ENCODE assay signal across 8 cellular contexts in genomic region chr5:13987843-13988464, GRCh38. TPM values are rescaled to one million over a fixed set of nuclear protein-coding genes. Genes with fewer than 3 reads are reported as not detected.
A peak's percentile ranks its signal among the peaks of the same experiment; 100 is the strongest.
DNase-seq lines count a peak whose midpoint lies in the region; ATAC-seq and TF ChIP-seq lines count a peak whose summit lies in the region.

No MANE protein-coding gene starts in this region.

- no peak overlapping the region for H3K4me3 ChIP-seq in astrocyte of the cerebellum (ENCODE audit: low read depth, low read length)

- H3K4me3 Mint-ChIP-seq in CD14-positive monocyte, result peak overlapping the region in 1 of 2 donors; percentile 11
- H3K4me3 Mint-ChIP-seq in immature natural killer cell, result no peak overlapping the region
- H3K4me3 Mint-ChIP-seq in stimulated activated naive B cell treated with anti-CD40 and anti-IgM and Interleukin-4, amounts not matched to agents 10 μg/mL and 1 μg/mL and 100 μg/mL, for 72 hours, result no peak overlapping the region

- H3K9me3 Mint-ChIP-seq in CD14-positive monocyte, result peaks cover 0 to 1% (median 0%) of the 10 kb centered on the region in 7 donors
- no peaks in the 10 kb centered on the region for H3K9me3 Mint-ChIP-seq in immature natural killer cell
- H3K9me3 Mint-ChIP-seq in stimulated activated naive B cell treated with anti-CD40 and anti-IgM and Interleukin-4, amounts not matched to agents 10 μg/mL and 1 μg/mL and 100 μg/mL, for 72 hours, result no peaks in the 10 kb centered on the region

- DNase-seq in CD14-positive monocyte (ENCODE audit: low spot score) (no peak), NCI-H526 treated with DMSO at 0.1 percent for 48 hours (lab: John Stamatoyannopoulos, UW) (peak; percentile 36), astrocyte of the cerebellum (ENCODE audit: low read depth) (peak; percentile 56), immature natural killer cell (peak; percentile 3 to 22 (median 5))
- DNase-seq in stimulated activated naive B cell treated with anti-CD40 and anti-IgM and Interleukin-4, amounts not matched to agents 10 μg/mL and 1 μg/mL and 100 μg/mL, for 72 hours, result no peak

- H3K27ac Mint-ChIP-seq in CD14-positive monocyte (no peak overlapping the region), immature natural killer cell (no peak overlapping the region)
- no peak overlapping the region for H3K27ac Mint-ChIP-seq in stimulated activated naive B cell treated with anti-CD40 and anti-IgM and Interleukin-4, amounts not matched to agents 10 μg/mL and 1 μg/mL and 100 μg/mL, for 72 hours

- TF ChIP-seq CTCF in CD14-positive monocyte (IDR thresholded peaks at IDR 0.05), result peak; percentile 87
- TF ChIP-seq CTCF in astrocyte of the cerebellum (IDR thresholded peaks at IDR 0.05; ENCODE audit: low read depth, low read length, missing control alignments), result peak; percentile 77

- in situ Hi-C loops in astrocyte of the cerebellum (cut with HindIII; ENCODE audit: low sequenced_read_pairs), result loop anchor here (25.0 kb wide), 3 partner anchors 124 to 649 kb away; no protein-coding TSS in a partner anchor

- H3K4me1 Mint-ChIP-seq in CD14-positive monocyte (peaks cover 1% of the 10 kb centered on the region), immature natural killer cell (no peaks in the 10 kb centered on the region)
- peaks cover 0 to 4% of the 10 kb centered on the region in 2 donors for H3K4me1 Mint-ChIP-seq in stimulated activated naive B cell treated with anti-CD40 and anti-IgM and Interleukin-4, amounts not matched to agents 10 μg/mL and 1 μg/mL and 100 μg/mL, for 72 hours

- H3K27me3 Mint-ChIP-seq in CD14-positive monocyte (ENCODE audit: low read depth in 3 of 3), result peaks cover 2 to 14% (median 2%) of the 10 kb centered on the region in 3 donors
- H3K27me3 Mint-ChIP-seq in immature natural killer cell (ENCODE audit: low read depth in 3 of 3), result peaks cover 2 to 9% (median 4%) of the 10 kb centered on the region in 3 donors
- peaks cover 4 to 38% of the 10 kb centered on the region in 2 donors for H3K27me3 Mint-ChIP-seq in stimulated activated naive B cell treated with anti-CD40 and anti-IgM and Interleukin-4, amounts not matched to agents 10 μg/mL and 1 μg/mL and 100 μg/mL, for 72 hours

- H3K36me3 Mint-ChIP-seq in CD14-positive monocyte, result no peaks in the 10 kb centered on the region
- no peaks in the 10 kb centered on the region for H3K36me3 Mint-ChIP-seq in immature natural killer cell
- no peaks in the 10 kb centered on the region for H3K36me3 Mint-ChIP-seq in stimulated activated naive B cell treated with anti-CD40 and anti-IgM and Interleukin-4, amounts not matched to agents 10 μg/mL and 1 μg/mL and 100 μg/mL, for 72 hours

- ATAC-seq in GM18511 (IDR thresholded peaks at IDR 0.05; ENCODE audit: unreplicated experiment), result peak; percentile 84
- ATAC-seq in HG03520 (IDR thresholded peaks at IDR 0.05; ENCODE audit: unreplicated experiment), result peak; percentile 62
- ATAC-seq in stimulated activated naive B cell treated with anti-CD40 and anti-IgM and Interleukin-4, amounts not matched to agents 10 μg/mL and 1 μg/mL and 100 μg/mL, for 72 hours (replicated peaks), result peak; percentile 56 to 57
- no peak for ATAC-seq in HG02798 (IDR thresholded peaks at IDR 0.05; ENCODE audit: poor library complexity, unreplicated experiment)

- intact Hi-C loops in CD14-positive monocyte (cut with micrococcal nuclease), result loop anchor here (5.0 to 10.0 kb wide), 2 partner anchors 284 to 657 kb away; no protein-coding TSS in a partner anchor

RNA-seq across cellular contexts. Expression of gene DNAH5, which starts 43.5 kb away (rescaled TPM):
- not detected for polyA plus RNA-seq in CD14-positive monocyte
- polyA plus RNA-seq in immature natural killer cell, result not detected

Comparison
In these comparisons a context has a peak if more than half of its experiments do, and no peak if none do; other contexts are left out.
1. DNase-seq: peak in NCI-H526 treated with DMSO at 0.1 percent for 48 hours (single experiment), astrocyte of the cerebellum (single experiment) and immature natural killer cell (3 of 3); none in CD14-positive monocyte (single experiment) and stimulated activated naive B cell treated with anti-CD40 and anti-IgM and Interleukin-4, amounts not matched to agents 10 μg/mL and 1 μg/mL and 100 μg/mL, for 72 hours (single experiment).